ENCODE assay signal across 21 cellular contexts in genomic region chr2:179051250-179051649, GRCh38. TPM values are rescaled to one million over a fixed set of nuclear protein-coding genes. Genes with fewer than 3 reads are reported as not detected.
A peak's percentile ranks its signal among the peaks of the same experiment; 100 is the strongest.
DNase-seq lines count a peak whose midpoint lies in the region; ATAC-seq and TF ChIP-seq lines count a peak whose summit lies in the region.
"Had no signal": no experiment of that assay in that cellular context is flagged by ENCODE, and none has a peak within 500 bp of the region (broad histone marks: within the 10 kb centered on the region; RNA-seq: fewer than 3 reads in every experiment).

No MANE protein-coding gene starts in this region.

- no peaks in the 10 kb centered on the region for H3K27me3 ChIP-seq in skeletal muscle tissue (ENCODE audit: control insufficient read depth in 3 of 3, insufficient read depth in 3 of 3, low read length in 3 of 3)
- H3K27me3 ChIP-seq in testis = no peaks in the 10 kb centered on the region
- H3K27me3 ChIP-seq: BLaER1 treated with 17β-estradiol and CSF1 and Interleukin-3, amounts not matched to agents 10 nM and 100 nM; tibial nerve had no signal

- H3K9me3 ChIP-seq in skeletal muscle tissue (ENCODE audit: control insufficient read depth in 3 of 3, low read length in 3 of 3) (no peaks in the 10 kb centered on the region), testis (no peaks in the 10 kb centered on the region)
- H3K9me3 ChIP-seq: tibial nerve had no signal

- ATAC-seq in naive thymus-derived CD8-positive, alpha-beta T cell = no peak
- ATAC-seq: activated CD4-positive, CD25-positive, alpha-beta regulatory T cell treated with anti-CD3 and anti-CD28 coated beads, Interleukin-2, amount 50 U/mL, for 24 hours; left colon; stimulated activated naive B cell treated with anti-CD40 and anti-IgM and Interleukin-4, amounts not matched to agents 10 μg/mL and 1 μg/mL and 100 μg/mL, for 72 hours had no signal

- no peaks in the 10 kb centered on the region for H3K27me3 Mint-ChIP-seq in naive thymus-derived CD8-positive, alpha-beta T cell
- H3K27me3 Mint-ChIP-seq: naive B cell; stimulated activated naive B cell treated with anti-CD40 and anti-IgM and Interleukin-4, amounts not matched to agents 10 μg/mL and 1 μg/mL and 100 μg/mL, for 72 hours had no signal

- H3K27ac Mint-ChIP-seq in naive thymus-derived CD8-positive, alpha-beta T cell = peak overlapping the region in 4 of 10 donors; percentile 0 to 85 (median 48)
- H3K27ac Mint-ChIP-seq: stimulated activated naive B cell treated with anti-CD40 and anti-IgM and Interleukin-4, amounts not matched to agents 10 μg/mL and 1 μg/mL and 100 μg/mL, for 72 hours; T-helper 2 cell treated with Interferon-gamma antibody and Interleukin-4, amounts not matched to agents 5 μg/mL and 100 μg/mL, for 36 hours had no signal

- DNase-seq in NCI-H748 (lab: John Stamatoyannopoulos, UW; ENCODE audit: unreplicated experiment) (peak; percentile 25), NCI-H748 treated with DMSO at 0.1 percent for 48 hours (lab: John Stamatoyannopoulos, UW) (no peak), astrocyte of the spinal cord (ENCODE audit: low read depth, low spot score) (peak; percentile 12), left kidney (ENCODE audit: low read depth, low spot score) (peak; percentile 15), mucosa of gallbladder (ENCODE audit: low spot score) (no peak), testis (no peak)
- no peak for DNase-seq in naive thymus-derived CD8-positive, alpha-beta T cell
- DNase-seq: cerebellar nuclear complex; effector memory CD4-positive, alpha-beta T cell; hippocampal formation; left colon; naive B cell; NCI-H226; PC-3; stimulated activated naive B cell treated with anti-CD40 and anti-IgM and Interleukin-4, amounts not matched to agents 10 μg/mL and 1 μg/mL and 100 μg/mL, for 72 hours had no signal

- peaks cover 17 to 23% (median 20%) of the 10 kb centered on the region in 3 donors for H3K4me1 ChIP-seq in skeletal muscle tissue (ENCODE audit: control insufficient read depth in 3 of 3, insufficient read depth in 3 of 3, low read length in 3 of 3)
- peaks cover 21% of the 10 kb centered on the region for H3K4me1 ChIP-seq in testis

- in situ Hi-C loops in astrocyte of the spinal cord (cut with HindIII; ENCODE audit: low sequenced_read_pairs) = no loop called here

- peaks cover 3 to 47% (median 35%) of the 10 kb centered on the region in 4 donors for H3K4me1 Mint-ChIP-seq in naive thymus-derived CD8-positive, alpha-beta T cell

- H3K9me3 Mint-ChIP-seq in naive thymus-derived CD8-positive, alpha-beta T cell = no peaks in the 10 kb centered on the region
- H3K9me3 Mint-ChIP-seq: naive B cell; stimulated activated naive B cell treated with anti-CD40 and anti-IgM and Interleukin-4, amounts not matched to agents 10 μg/mL and 1 μg/mL and 100 μg/mL, for 72 hours; T-helper 2 cell treated with Interferon-gamma antibody and Interleukin-4, amounts not matched to agents 5 μg/mL and 100 μg/mL, for 36 hours had no signal

- intact Hi-C loops in testis (cut with DNase I; ENCODE audit: low total_unique reads) = no loop called here

- 39 to 52% methylated on average over 4 of the region's 4 CpGs for WGBS in testis, 2 donors

- peak overlapping the region in 1 of 3 donors; percentile 35 for H3K9ac ChIP-seq in skeletal muscle tissue (ENCODE audit: low read depth in 1 of 3, low read length in 3 of 3)
- H3K9ac ChIP-seq: BLaER1 treated with 17β-estradiol and CSF1 and Interleukin-3, amounts not matched to agents 10 nM and 100 nM had no signal

- TF ChIP-seq POLR2A in testis (IDR thresholded peaks at IDR 0.05) = no peak

- peak overlapping the region; percentile 74 for H3K27ac ChIP-seq in skeletal muscle tissue (ENCODE audit: low read depth, low read length)
- no peak overlapping the region for H3K27ac ChIP-seq in testis
- H3K27ac ChIP-seq: 22Rv1; BLaER1 treated with 17β-estradiol and CSF1 and Interleukin-3, amounts not matched to agents 10 nM and 100 nM; tibial nerve had no signal

- peaks cover 6 to 9% (median 6%) of the 10 kb centered on the region in 3 donors for H3K36me3 Mint-ChIP-seq in naive thymus-derived CD8-positive, alpha-beta T cell
- H3K36me3 Mint-ChIP-seq: naive B cell; stimulated activated naive B cell treated with anti-CD40 and anti-IgM and Interleukin-4, amounts not matched to agents 10 μg/mL and 1 μg/mL and 100 μg/mL, for 72 hours had no signal

- TF ChIP-seq CTCF in astrocyte of the spinal cord (IDR thresholded peaks at IDR 0.05; ENCODE audit: low read depth, low read length) = no peak
- TF ChIP-seq CTCF in testis (IDR thresholded peaks at IDR 0.05) = no peak

- H3K36me3 ChIP-seq in skeletal muscle tissue (ENCODE audit: control insufficient read depth in 3 of 3, insufficient read depth in 3 of 3, low read length in 3 of 3) (no peaks in the 10 kb centered on the region), testis (ENCODE audit: low read depth, missing control alignments) (no peaks in the 10 kb centered on the region)
- H3K36me3 ChIP-seq: BLaER1 treated with 17β-estradiol and CSF1 and Interleukin-3, amounts not matched to agents 10 nM and 100 nM; tibial nerve had no signal

- no peak overlapping the region for H3K4me3 ChIP-seq in astrocyte of the spinal cord (ENCODE audit: low read depth, low read length)
- peak overlapping the region in 1 of 3 donors; percentile 17 for H3K4me3 ChIP-seq in skeletal muscle tissue (ENCODE audit: low read length in 3 of 3)
- no peak overlapping the region for H3K4me3 ChIP-seq in testis
- H3K4me3 ChIP-seq: BLaER1 treated with 17β-estradiol and CSF1 and Interleukin-3, amounts not matched to agents 10 nM and 100 nM; tibial nerve had no signal

- no peak overlapping the region for H3K4me3 Mint-ChIP-seq in naive thymus-derived CD8-positive, alpha-beta T cell
- H3K4me3 Mint-ChIP-seq: stimulated activated naive B cell treated with anti-CD40 and anti-IgM and Interleukin-4, amounts not matched to agents 10 μg/mL and 1 μg/mL and 100 μg/mL, for 72 hours had no signal

- POLR2A ChIA-PET in naive thymus-derived CD8-positive, alpha-beta T cell (lab: Charles Lee) = no interaction called here

RNA-seq across cellular contexts. Expression of gene CCDC141, which starts 1.3 kb away (rescaled TPM):
- total RNA-seq in skeletal muscle tissue (61.6 TPM), mucosa of gallbladder (90.3 TPM), testis (10 to 100 TPM; 17.8 to 25.9 TPM)
- 10 to 100 TPM; 26.8 to 27.0 TPM for total RNA-seq in naive thymus-derived CD8-positive, alpha-beta T cell
- 10 to 100 TPM in 1 of 3 donors, 1 to 10 TPM in 2; 4.2 to 12.0 (median 9.8) TPM for polyA plus RNA-seq in naive thymus-derived CD8-positive, alpha-beta T cell
- polyA plus RNA-seq in testis (ENCODE audit: insufficient read depth, low read depth, low replicate concordance) = 2.2 TPM

Comparison
In these comparisons a context has a peak if more than half of its experiments do, and no peak if none do; other contexts are left out.
1. DNase-seq: peak in NCI-H748 (single experiment), astrocyte of the spinal cord (single experiment) and left kidney (single experiment); none in NCI-H748 treated with DMSO at 0.1 percent for 48 hours (single experiment), naive thymus-derived CD8-positive, alpha-beta T cell (0 of 10), mucosa of gallbladder (single experiment) and testis (single experiment).